Comparison of ENCODE assay signal across 8 cellular contexts in genomic region chr13:20702530-20702929, GRCh38. TPM values are rescaled to one million over a fixed set of nuclear protein-coding genes. Genes with fewer than 3 reads are reported as not detected.
DNase-seq lines count a peak whose midpoint lies in the region; ATAC-seq and TF ChIP-seq lines count a peak whose summit lies in the region.

No MANE protein-coding gene starts in this region.

- DNase-seq in AG04449 (ENCODE audit: low read depth, low spot score): no peak
- DNase-seq in HAP-1 (ENCODE audit: low spot score in 2 of 2): no peak
- peak; percentile 26 for DNase-seq in astrocyte of the hippocampus (ENCODE audit: low read depth, low spot score)
- peak; percentile 50 for DNase-seq in midbrain (lab: John Stamatoyannopoulos, UW)
- no peak for DNase-seq in NCI-H2107 treated with DMSO at 0.1 percent for 48 hours (lab: John Stamatoyannopoulos, UW; ENCODE audit: unreplicated experiment)
- DNase-seq in mesendoderm: no peak
- DNase-seq in NCI-H2227 (lab: John Stamatoyannopoulos, UW; ENCODE audit: unreplicated experiment): no peak

- no peak overlapping the region for H3K23ac ChIP-seq in mesendoderm (ENCODE audit: low read length)

- H3K9me3 ChIP-seq in HAP-1: no peaks in the 10 kb centered on the region

- H3K4me1 ChIP-seq in HAP-1 (peaks cover 22% of the 10 kb centered on the region), mesendoderm (ENCODE audit: control insufficient read depth, low read depth, low read length) (no peaks in the 10 kb centered on the region)

- H3K36me3 ChIP-seq in HAP-1 (replicated peaks) (no peaks in the 10 kb centered on the region), mesendoderm (ENCODE audit: control insufficient read depth, insufficient read depth, low read length) (no peaks in the 10 kb centered on the region)

- H3K18ac ChIP-seq in mesendoderm (ENCODE audit: low read length): no peak overlapping the region

- H3K27me3 ChIP-seq in HAP-1 (ENCODE audit: low read depth): peaks cover 2% of the 10 kb centered on the region; the same call in 1 of the 2 replicates
- peaks cover 6% of the 10 kb centered on the region for H3K27me3 ChIP-seq in mesendoderm (ENCODE audit: insufficient read depth, low read length, poor library complexity)

- no peak for ATAC-seq in GM18858 (IDR thresholded peaks at IDR 0.05; ENCODE audit: unreplicated experiment)

- H3K4me2 ChIP-seq in mesendoderm (ENCODE audit: low read length): no peak overlapping the region

- H3K79me2 ChIP-seq in mesendoderm (ENCODE audit: control insufficient read depth, insufficient read depth, low read length): no peaks in the 10 kb centered on the region

- POLR2A ChIA-PET in AG04449 (lab: Yijun Ruan, JAX): interaction anchor here (0.6 kb wide), 1 partner anchor 170 kb away, joined by 3 read pairs; no protein-coding TSS in a partner anchor

- H3K4me3 ChIP-seq in AG04449 (ENCODE audit: low read depth, low read length) (peak overlapping the region; percentile 66), HAP-1 (peak overlapping the region; percentile 52), mesendoderm (ENCODE audit: low read length) (no peak overlapping the region)

- TF ChIP-seq CTCF in AG04449 (IDR thresholded peaks at IDR 0.05; ENCODE audit: insufficient read depth, low read length, missing control alignments): no peak

- CTCF ChIA-PET in AG04449 (lab: Yijun Ruan, JAX): interaction anchor here (0.7 to 2.5 kb wide), 7 partner anchors 9 to 207 kb away, joined by 3 to 21 read pairs (median 3); no protein-coding TSS in a partner anchor

- H2BK15ac ChIP-seq in mesendoderm (replicated peaks; ENCODE audit: low read depth): no peak overlapping the region

- no peak overlapping the region for H4K5ac ChIP-seq in mesendoderm (ENCODE audit: low read length)

- no peak overlapping the region for H2AK5ac ChIP-seq in mesendoderm (ENCODE audit: low read length)

- no peak overlapping the region for H3K27ac ChIP-seq in mesendoderm (ENCODE audit: low read depth, low read length)

- in situ Hi-C loops in HAP-1 (cut with MboI; ENCODE audit: low sequenced_read_pairs): no loop called here

- H4K8ac ChIP-seq in mesendoderm (ENCODE audit: low read depth, low read length): no peak overlapping the region

- WGBS in mesendoderm (ENCODE audit: extremely low coverage, insufficient coverage, low lambda C conversion rate): no CpG with 5 or more reads among the region's 9 CpGs

- no peaks in the 10 kb centered on the region for H3K79me1 ChIP-seq in mesendoderm (ENCODE audit: low read length)

- no peak overlapping the region for H3K56ac ChIP-seq in mesendoderm (ENCODE audit: low read length)

- no peak overlapping the region for H2BK5ac ChIP-seq in mesendoderm (ENCODE audit: low read length)

- no peak overlapping the region for H3K4ac ChIP-seq in mesendoderm (ENCODE audit: low read depth, low read length)

- H3K9ac ChIP-seq in mesendoderm (ENCODE audit: low read length): no peak overlapping the region

- no peak overlapping the region for H2BK120ac ChIP-seq in mesendoderm (ENCODE audit: low read depth, low read length)

RNA-seq across cellular contexts. Expression of gene IL17D, which starts 1.0 kb away (rescaled TPM):
- polyA plus RNA-seq in mesendoderm (2013, experiment 1 of 2): 0.66 TPM
- polyA plus RNA-seq in mesendoderm (2013, experiment 2 of 2): 0.56 TPM

Comparison
In these comparisons a context has a peak if more than half of its experiments do, and no peak if none do; other contexts are left out.
1. DNase-seq: peak in astrocyte of the hippocampus (single experiment) and midbrain (single experiment); none in AG04449 (single experiment), HAP-1 (0 of 2), NCI-H2107 treated with DMSO at 0.1 percent for 48 hours (single experiment), mesendoderm (single experiment) and NCI-H2227 (single experiment).